15 cellular contexts compared by ENCODE assay signal in the genomic region with DNA sequence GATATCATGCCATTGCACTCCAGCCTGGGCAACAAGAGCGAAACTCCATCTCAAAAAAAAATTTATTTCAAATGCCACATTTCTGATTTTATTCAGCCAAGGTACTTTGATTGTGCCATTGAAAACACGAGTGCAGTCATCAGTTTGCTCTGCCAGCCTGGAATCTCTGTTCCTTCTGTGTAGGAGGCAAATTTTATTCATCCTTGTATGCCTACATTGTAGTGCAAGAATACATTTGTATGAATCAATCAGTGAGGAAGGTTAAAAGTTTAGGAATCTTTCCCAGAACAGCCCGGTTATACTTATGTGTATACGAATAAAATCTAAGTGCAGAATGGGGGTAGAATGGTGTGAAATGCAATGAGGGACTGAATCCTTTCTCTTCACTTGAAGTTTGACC. TPM values are rescaled to one million over a fixed set of nuclear protein-coding genes. Genes with fewer than 3 reads are reported as not detected.
DNase-seq lines count a peak whose midpoint lies in the region; ATAC-seq and TF ChIP-seq lines count a peak whose summit lies in the region.
"Had no signal": no experiment of that assay in that cellular context is flagged by ENCODE, and none has a peak within 500 bp of the region (broad histone marks: within the 10 kb centered on the region; RNA-seq: fewer than 3 reads in every experiment).

No MANE protein-coding gene starts in this region.

- peaks cover 25% of the 10 kb centered on the region for H3K4me1 Mint-ChIP-seq in activated naive CD4-positive, alpha-beta T cell treated with anti-CD3 and anti-CD28 coated beads, Interleukin-2, amount 50 U/mL, for 24 hours
- H3K4me1 Mint-ChIP-seq in T-cell (peaks cover 26 to 29% (median 27%) of the 10 kb centered on the region in 3 donors), memory B cell (peaks cover 20% of the 10 kb centered on the region)
- H3K4me1 Mint-ChIP-seq in activated T-helper 2 cell treated with anti-CD3 and anti-CD28 coated beads, Interferon-gamma antibody, Interleukin-2, Interleukin-4, amounts not matched to agents 10 μg/mL and 5 μg/mL and 100 μg/mL, durations not matched to agents 14 hours and 24 hours and 36 hours (ENCODE audit: low read depth) = peaks cover 16% of the 10 kb centered on the region

- H3K4me3 ChIP-seq in smooth muscle cell = no peak overlapping the region

- H3K4me1 ChIP-seq in smooth muscle cell (ENCODE audit: low read depth) = peaks cover 13% of the 10 kb centered on the region
- H3K4me1 ChIP-seq: parathyroid adenoma had no signal

- CTCF ChIA-PET in T-cell (lab: Charles Lee) = interaction anchor here in 1 of 2 donors (0.5 kb wide), 1 partner anchor 17 kb away, joined by 3 read pairs; no protein-coding TSS in a partner anchor

- ATAC-seq in T-cell (replicated peaks in 1 of 4) = no peak
- ATAC-seq in memory B cell (ENCODE audit: low read depth) = no peak
- ATAC-seq in esophagus mucosa = no peak

- TF ChIP-seq CTCF in smooth muscle cell (IDR thresholded peaks at IDR 0.05; ENCODE audit: borderline replicate concordance, insufficient read depth, poor library complexity, severe bottlenecking) = no peak

- intact Hi-C loops in activated T-helper 2 cell treated with anti-CD3 and anti-CD28 coated beads, Interferon-gamma antibody, Interleukin-2, Interleukin-4, amounts not matched to agents 10 μg/mL and 5 μg/mL and 100 μg/mL, durations not matched to agents 14 hours and 24 hours and 36 hours (cut with micrococcal nuclease) = no loop called here

- peak overlapping the region; percentile 80 for H3K4me3 Mint-ChIP-seq in activated naive CD4-positive, alpha-beta T cell treated with anti-CD3 and anti-CD28 coated beads, Interleukin-2, amount 50 U/mL, for 24 hours
- peak overlapping the region; percentile 55 to 76 (median 76) for H3K4me3 Mint-ChIP-seq in T-cell
- peak overlapping the region; percentile 69 for H3K4me3 Mint-ChIP-seq in memory B cell
- H3K4me3 Mint-ChIP-seq in activated T-helper 2 cell treated with anti-CD3 and anti-CD28 coated beads, Interferon-gamma antibody, Interleukin-2, Interleukin-4, amounts not matched to agents 10 μg/mL and 5 μg/mL and 100 μg/mL, durations not matched to agents 14 hours and 24 hours and 36 hours (ENCODE audit: low read depth) = no peak overlapping the region

- peak overlapping the region; percentile 97 for H2AFZ ChIP-seq in smooth muscle cell (ENCODE audit: low read depth)

- peaks cover 10% of the 10 kb centered on the region for H3K79me2 ChIP-seq in smooth muscle cell (ENCODE audit: low read depth)

- WGBS in smooth muscle cell (ENCODE audit: low lambda C conversion rate) = 53% methylated on average over 4 of the region's 4 CpGs

- peaks cover 3% of the 10 kb centered on the region for H4K20me1 ChIP-seq in smooth muscle cell (ENCODE audit: low read depth)

- H3K27ac Mint-ChIP-seq in activated naive CD4-positive, alpha-beta T cell treated with anti-CD3 and anti-CD28 coated beads, Interleukin-2, amount 50 U/mL, for 24 hours = no peak overlapping the region
- no peak overlapping the region for H3K27ac Mint-ChIP-seq in T-cell
- H3K27ac Mint-ChIP-seq in memory B cell = no peak overlapping the region
- no peak overlapping the region for H3K27ac Mint-ChIP-seq in activated T-helper 2 cell treated with anti-CD3 and anti-CD28 coated beads, Interferon-gamma antibody, Interleukin-2, Interleukin-4, amounts not matched to agents 10 μg/mL and 5 μg/mL and 100 μg/mL, durations not matched to agents 14 hours and 24 hours and 36 hours
- H3K27ac Mint-ChIP-seq: dendritic cell treated with granulocyte-macrophage colony-stimulating factor and Interleukin-4, amounts not matched to agents 40 ng/mL and 50 ng/mL, for 4 days; stimulated activated naive CD8-positive, alpha-beta T cell treated with anti-CD3 and anti-CD28 coated beads, Interleukin-15, amount 100 ng/mL, for 72 hours had no signal

- no peaks in the 10 kb centered on the region for H3K36me3 ChIP-seq in smooth muscle cell (ENCODE audit: low read depth)

- no peak overlapping the region for H3K4me2 ChIP-seq in smooth muscle cell

- H3F3A ChIP-seq in smooth muscle cell (ENCODE audit: low read depth) = peaks cover 7% of the 10 kb centered on the region

- no peak overlapping the region for H3K9ac ChIP-seq in smooth muscle cell (ENCODE audit: low read depth)
- H3K9ac ChIP-seq: parathyroid adenoma had no signal

- POLR2A ChIA-PET in T-cell (lab: Charles Lee) = interaction anchor here (0.5 to 0.7 kb wide), 2 partner anchors 35 to 683 kb away, joined by 3 to 4 read pairs; no protein-coding TSS in a partner anchor

- H3K9me3 Mint-ChIP-seq in activated naive CD4-positive, alpha-beta T cell treated with anti-CD3 and anti-CD28 coated beads, Interleukin-2, amount 50 U/mL, for 24 hours = no peaks in the 10 kb centered on the region
- H3K9me3 Mint-ChIP-seq in T-cell = no peaks in the 10 kb centered on the region
- H3K9me3 Mint-ChIP-seq in memory B cell = no peaks in the 10 kb centered on the region
- no peaks in the 10 kb centered on the region for H3K9me3 Mint-ChIP-seq in activated T-helper 2 cell treated with anti-CD3 and anti-CD28 coated beads, Interferon-gamma antibody, Interleukin-2, Interleukin-4, amounts not matched to agents 10 μg/mL and 5 μg/mL and 100 μg/mL, durations not matched to agents 14 hours and 24 hours and 36 hours
- H3K9me3 Mint-ChIP-seq: dendritic cell treated with granulocyte-macrophage colony-stimulating factor and Interleukin-4, amounts not matched to agents 40 ng/mL and 50 ng/mL, for 4 days; stimulated activated naive CD8-positive, alpha-beta T cell treated with anti-CD3 and anti-CD28 coated beads, Interleukin-15, amount 100 ng/mL, for 72 hours had no signal

- no peak overlapping the region for H3K27ac ChIP-seq in smooth muscle cell (ENCODE audit: low read depth)
- H3K27ac ChIP-seq: parathyroid adenoma had no signal

- peaks cover 35% of the 10 kb centered on the region for H3K27me3 Mint-ChIP-seq in activated naive CD4-positive, alpha-beta T cell treated with anti-CD3 and anti-CD28 coated beads, Interleukin-2, amount 50 U/mL, for 24 hours
- H3K27me3 Mint-ChIP-seq in T-cell (peaks cover 41 to 51% of the 10 kb centered on the region in 2 donors), memory B cell (peaks cover 19% of the 10 kb centered on the region)
- peaks cover 63% of the 10 kb centered on the region for H3K27me3 Mint-ChIP-seq in activated T-helper 2 cell treated with anti-CD3 and anti-CD28 coated beads, Interferon-gamma antibody, Interleukin-2, Interleukin-4, amounts not matched to agents 10 μg/mL and 5 μg/mL and 100 μg/mL, durations not matched to agents 14 hours and 24 hours and 36 hours (ENCODE audit: low read depth)

- peaks cover 2% of the 10 kb centered on the region for H3K36me3 Mint-ChIP-seq in activated naive CD4-positive, alpha-beta T cell treated with anti-CD3 and anti-CD28 coated beads, Interleukin-2, amount 50 U/mL, for 24 hours
- H3K36me3 Mint-ChIP-seq in T-cell (no peaks in the 10 kb centered on the region), memory B cell (no peaks in the 10 kb centered on the region)
- no peaks in the 10 kb centered on the region for H3K36me3 Mint-ChIP-seq in activated T-helper 2 cell treated with anti-CD3 and anti-CD28 coated beads, Interferon-gamma antibody, Interleukin-2, Interleukin-4, amounts not matched to agents 10 μg/mL and 5 μg/mL and 100 μg/mL, durations not matched to agents 14 hours and 24 hours and 36 hours (ENCODE audit: low read depth)

- no peaks in the 10 kb centered on the region for H3K27me3 ChIP-seq in smooth muscle cell (ENCODE audit: low read depth)

- no peaks in the 10 kb centered on the region for H3K9me3 ChIP-seq in smooth muscle cell (replicated peaks; ENCODE audit: low read depth)

- no peak for DNase-seq in activated naive CD4-positive, alpha-beta T cell treated with anti-CD3 and anti-CD28 coated beads, Interleukin-2, amount 50 U/mL, for 16 hours
- DNase-seq in T-cell (no peak), memory B cell (ENCODE audit: low spot score in 2 of 2) (no peak), smooth muscle cell (lab: John Stamatoyannopoulos, UW; ENCODE audit: unreplicated experiment) (no peak), NCI-H748 treated with DMSO at 0.1 percent for 48 hours (lab: John Stamatoyannopoulos, UW) (no peak)
- DNase-seq in activated T-helper 2 cell treated with anti-CD3 and anti-CD28 coated beads, Interferon-gamma antibody, Interleukin-2, Interleukin-4, amounts not matched to agents 10 μg/mL and 5 μg/mL and 100 μg/mL, durations not matched to agents 14 hours and 24 hours and 36 hours (ENCODE audit: low spot score) = no peak
- DNase-seq: glutamatergic neuron, islet precursor cell, NCI-H1694, SHP77 treated with DMSO at 0.1 percent for 48 hours had no signal

RNA-seq across cellular contexts. Expression of a gene that starts 0.9 kb away (rescaled TPM):
- total RNA-seq in T-cell (1 to 10 TPM; 1.6 to 3.6 (median 1.9) TPM), smooth muscle cell (15.3 and 19.1 TPM in 2 replicates), esophagus mucosa (0.56 TPM)
- 2.1 and 2.5 TPM in 2 replicates for polyA plus RNA-seq in smooth muscle cell
- 1.5 and 1.6 TPM in 2 replicates for total RNA-seq in activated T-helper 2 cell treated with anti-CD3 and anti-CD28 coated beads, Interferon-gamma antibody, Interleukin-2, Interleukin-4, amounts not matched to agents 10 μg/mL and 5 μg/mL and 100 μg/mL, durations not matched to agents 14 hours and 24 hours and 36 hours

RNA-seq across cellular contexts. Expression of a gene that starts 31.9 kb away (rescaled TPM):
- total RNA-seq in T-cell (10 to 100 TPM; 19.0 to 25.9 (median 23.7) TPM), smooth muscle cell (11.7 and 20.9 TPM in 2 replicates), esophagus mucosa (11.4 TPM)
- 5.3 and 6.9 TPM in 2 replicates for polyA plus RNA-seq in smooth muscle cell
- total RNA-seq in activated T-helper 2 cell treated with anti-CD3 and anti-CD28 coated beads, Interferon-gamma antibody, Interleukin-2, Interleukin-4, amounts not matched to agents 10 μg/mL and 5 μg/mL and 100 μg/mL, durations not matched to agents 14 hours and 24 hours and 36 hours = 14.3 and 19.0 TPM in 2 replicates
